Comparison of ENCODE assay signal across 1 cellular context in genomic region chr3:185473290-185473815, GRCh38.
TF ChIP-seq lines count a peak whose summit lies in the region.

No MANE protein-coding gene starts in this region.

TF ChIP-seq in K562, 482 proteins besides CTCF, POLR2A, EP300 and RAD21 (continued from another document and continues in another):
- no peak for TF ChIP-seq ZNF407 (IDR thresholded peaks at IDR 0.05; ENCODE audit: low read depth)
- TF ChIP-seq TRIM25 (IDR thresholded peaks at IDR 0.05; ENCODE audit: borderline replicate concordance) = no peak
- no peak for TF ChIP-seq PHTF2 (CRISPR knock-in tag; IDR thresholded peaks at IDR 0.05)
- TF ChIP-seq CC2D1A (IDR thresholded peaks at IDR 0.05) = no peak; the same call in 1 of the 2 replicates
- no peak for TF ChIP-seq BRD4 (IDR thresholded peaks at IDR 0.05)
- 0 out of 2 replicates have a peak, but pooled peaks have one; percentile 39 for TF ChIP-seq MAX (CRISPR knock-in tag; IDR thresholded peaks at IDR 0.05)
- TF ChIP-seq RERE (CRISPR knock-in tag; IDR thresholded peaks at IDR 0.05; ENCODE audit: borderline replicate concordance) = no peak
- no peak for TF ChIP-seq USF1 (CRISPR knock-in tag; IDR thresholded peaks at IDR 0.05)
- TF ChIP-seq DDX20 (tag; IDR thresholded peaks at IDR 0.05; ENCODE audit: low read depth) = no peak
- no peak for TF ChIP-seq E4F1 (CRISPR knock-in tag; IDR thresholded peaks at IDR 0.05; ENCODE audit: borderline replicate concordance)
- TF ChIP-seq PHF21A (IDR thresholded peaks at IDR 0.05; ENCODE audit: borderline replicate concordance, low read depth) = no peak
- TF ChIP-seq LEF1 (IDR thresholded peaks at IDR 0.05) = peak; percentile 37; the same call in 1 of the 2 replicates
- peak; percentile 10; the same call in 1 of the 2 replicates for TF ChIP-seq SMARCA5 (IDR thresholded peaks at IDR 0.05)
- no peak for TF ChIP-seq HNRNPK (IDR thresholded peaks at IDR 0.05; ENCODE audit: low read depth, low read length, poor library complexity, severe bottlenecking)
- TF ChIP-seq FOXJ2 (tag; IDR thresholded peaks at IDR 0.05) = 0 out of 2 replicates have a peak, but pooled peaks have one; percentile 44
- peak; percentile 84 for TF ChIP-seq CTBP1 (IDR thresholded peaks at IDR 0.05; ENCODE audit: borderline replicate concordance)
- TF ChIP-seq ZNF561 (CRISPR knock-in tag; conservative IDR thresholded peaks at IDR 0.05) = no peak
- no peak; a peak in 1 of 4 replicates for TF ChIP-seq TRIM24 (IDR thresholded peaks at IDR 0.05)
- no peak for TF ChIP-seq SMAD1 (IDR thresholded peaks at IDR 0.05; ENCODE audit: low read depth, low read length, partially characterized antibody)
- no peak for TF ChIP-seq SRSF3 (IDR thresholded peaks at IDR 0.05; ENCODE audit: insufficient read depth, low read length)
- TF ChIP-seq NFYB (IDR thresholded peaks at IDR 0.05; ENCODE audit: extremely low read depth, insufficient read length) = no peak
- no peak for TF ChIP-seq PKNOX1 (IDR thresholded peaks at IDR 0.05)
- TF ChIP-seq HBP1 (CRISPR knock-in tag; IDR thresholded peaks at IDR 0.05) = no peak
- TF ChIP-seq BRD9 (IDR thresholded peaks at IDR 0.05; ENCODE audit: low read depth, partially characterized antibody) = no peak
- no peak for TF ChIP-seq MEF2A (IDR thresholded peaks at IDR 0.05; ENCODE audit: control insufficient read depth, low read depth, low read length)
- TF ChIP-seq HLTF (IDR thresholded peaks at IDR 0.05) = no peak
- no peak for TF ChIP-seq NCOA1 (IDR thresholded peaks at IDR 0.05; ENCODE audit: low read depth)
- no peak for TF ChIP-seq PTBP1 (IDR thresholded peaks at IDR 0.05; ENCODE audit: low read depth, low read length)
- TF ChIP-seq THAP12 (CRISPR knock-in tag; IDR thresholded peaks at IDR 0.05) = no peak
- TF ChIP-seq ZNF408 (CRISPR knock-in tag; IDR thresholded peaks at IDR 0.05; ENCODE audit: low read depth) = no peak
